32 cellular contexts compared by ENCODE assay signal in the genomic region with DNA sequence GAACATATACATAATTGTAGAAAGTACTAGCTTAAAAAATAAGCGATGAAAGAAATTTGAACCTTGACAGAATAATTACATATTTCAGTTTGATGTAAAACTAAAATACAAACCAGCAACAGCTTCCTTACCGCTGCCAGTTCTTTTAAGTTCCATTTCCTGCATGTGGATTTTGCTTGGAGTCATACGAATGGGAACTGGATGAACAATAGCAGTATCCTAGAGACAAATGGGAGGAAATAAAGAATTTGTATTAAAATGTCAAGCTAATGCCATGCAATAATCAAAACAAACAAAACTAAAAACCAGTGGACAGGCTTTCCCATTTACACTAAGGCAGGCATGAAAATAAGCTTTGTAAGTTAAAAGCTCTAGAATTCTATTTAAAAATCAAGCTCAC.
"Had no signal": no experiment of that assay in that cellular context is flagged by ENCODE, and none has a peak within 500 bp of the region (broad histone marks: within the 10 kb centered on the region; RNA-seq: fewer than 3 reads in every experiment).

No MANE protein-coding gene starts in this region.

- H3K9me3 ChIP-seq: ascending aorta, MG63 had no signal

- ATAC-seq: activated CD8-positive, alpha-beta memory T cell treated with anti-CD3 and anti-CD28 coated beads, Interleukin-2, amount 10 ng/mL, durations not matched to agents 7 days and 5 days; activated naive CD8-positive, alpha-beta T cell treated with anti-CD3 and anti-CD28 coated beads, Interleukin-2, amount 50 U/mL, for 24 hours; Right ventricle myocardium inferior had no signal

- H3K27me3 ChIP-seq: ascending aorta, cardiac muscle cell, MG63 had no signal

- DNase-seq: activated CD4-positive, alpha-beta memory T cell treated with anti-CD3 and anti-CD28 coated beads, Interleukin-2, amount 10 ng/mL, durations not matched to agents 7 days and 5 days; activated CD4-positive, alpha-beta T cell treated with anti-CD3 and anti-CD28 coated beads for 1 hour; activated CD4-positive, alpha-beta T cell treated with anti-CD3 and anti-CD28 coated beads for 48 hours; activated CD4-positive, CD25-positive, alpha-beta regulatory T cell; activated CD8-positive, alpha-beta memory T cell treated with anti-CD3 and anti-CD28 coated beads for 24 hours; activated CD8-positive, alpha-beta memory T cell treated with anti-CD3 and anti-CD28 coated beads, Interleukin-2, amount 10 ng/mL, durations not matched to agents 7 days and 5 days; activated CD8-positive, alpha-beta memory T cell treated with anti-CD3 and anti-CD28 coated beads, Interleukin-2, amount 50 U/mL, for 48 hours; activated effector memory CD4-positive, alpha-beta T cell treated with Interleukin-2 at 50 U/mL for 16 hours; activated naive CD4-positive, alpha-beta T cell treated with anti-CD3 and anti-CD28 coated beads, Interleukin-2, amount 10 ng/mL, durations not matched to agents 7 days and 5 days; activated naive CD8-positive, alpha-beta T cell treated with anti-CD3 and anti-CD28 coated beads, Interleukin-2, amount 50 U/mL, for 24 hours; activated T-cell treated with anti-CD3 and anti-CD28 coated beads, Interleukin-2, amount 50 U/mL, for 48 hours; amygdala; Kasumi-1; KG1; MG63; NCI-H1048; NCI-H1105 treated with DMSO at 0.1 percent for 48 hours; NCI-H1436; NCI-H1694; NCI-H1930; NCI-H2107; NCI-H226; NCI-H524 treated with DMSO at 0.1 percent for 48 hours; NCI-H748 treated with DMSO at 0.1 percent for 48 hours; NK-92 treated with Interleukin-12 subunit alpha and Interleukin-12 subunit beta, amount 100 ng/mL, for 24 hours; PC-9; T1000; WERI-Rb-1 had no signal

- H3K4me1 ChIP-seq: ascending aorta had no signal

- H3K27ac ChIP-seq: ascending aorta, cardiac muscle cell, PC-9, RWPE1, WERI-Rb-1 had no signal

- H3K4me2 ChIP-seq: PC-9 had no signal

- H3K4me3 ChIP-seq: ascending aorta, cardiac muscle cell, MG63, PC-9 had no signal

- H2AFZ ChIP-seq: PC-9 had no signal
